8 cellular contexts compared by ENCODE assay signal in genomic region chr14:55071870-55072640, GRCh38. TPM values are rescaled to one million over a fixed set of nuclear protein-coding genes. Genes with fewer than 3 reads are reported as not detected.
DNase-seq lines count a peak whose midpoint lies in the region; ATAC-seq and TF ChIP-seq lines count a peak whose summit lies in the region.

No MANE protein-coding gene starts in this region.

- peaks cover 13% of the 10 kb centered on the region for H3K4me1 ChIP-seq in cardiac muscle cell (ENCODE audit: low read depth)

- DNase-seq in Daoy (ENCODE audit: low read depth) (peak; percentile 60), cardiac muscle cell (ENCODE audit: low read depth in 1 of 2, low spot score in 1 of 2) (peak in 1 of 2 donors; percentile 73), skeletal muscle cell (ENCODE audit: low read depth) (peak; percentile 60), progenitor cell of endocrine pancreas (ENCODE audit: low spot score, unreplicated experiment) (no peak), posterior vena cava (ENCODE audit: low spot score) (no peak)
- peak in 1 of 2 donors; percentile 39 for DNase-seq in activated naive CD4-positive, alpha-beta T cell treated with anti-CD3 and anti-CD28 coated beads, Interleukin-2, amount 50 U/mL, for 72 hours (ENCODE audit: low spot score in 2 of 2)

- peaks cover 0 to 7% of the 10 kb centered on the region in 2 donors for H3K36me3 Mint-ChIP-seq in activated naive CD4-positive, alpha-beta T cell treated with anti-CD3 and anti-CD28 coated beads, Interleukin-2, amount 50 U/mL, for 72 hours
- H3K36me3 Mint-ChIP-seq in progenitor cell of endocrine pancreas (ENCODE audit: insufficient read depth), result peaks cover 5% of the 10 kb centered on the region

- peak overlapping the region; percentile 89 to 91 for H3K27ac Mint-ChIP-seq in activated naive CD4-positive, alpha-beta T cell treated with anti-CD3 and anti-CD28 coated beads, Interleukin-2, amount 50 U/mL, for 72 hours
- no peak overlapping the region for H3K27ac Mint-ChIP-seq in progenitor cell of endocrine pancreas

- H3K4me3 Mint-ChIP-seq in progenitor cell of endocrine pancreas (ENCODE audit: low read depth), result no peak overlapping the region

- intact Hi-C loops in posterior vena cava (cut with DNase I), result no loop called here

- no peaks in the 10 kb centered on the region for H3K27me3 ChIP-seq in cardiac muscle cell

- H3K27ac ChIP-seq in cardiac muscle cell, result peak overlapping the region; percentile 16

- no peaks in the 10 kb centered on the region for H3K9me3 Mint-ChIP-seq in activated naive CD4-positive, alpha-beta T cell treated with anti-CD3 and anti-CD28 coated beads, Interleukin-2, amount 50 U/mL, for 72 hours
- no peaks in the 10 kb centered on the region for H3K9me3 Mint-ChIP-seq in progenitor cell of endocrine pancreas (ENCODE audit: low read depth)

- no peaks in the 10 kb centered on the region for H3K27me3 Mint-ChIP-seq in progenitor cell of endocrine pancreas

- TF ChIP-seq CTCF in cardiac muscle cell (IDR thresholded peaks at IDR 0.05; ENCODE audit: low read depth, low read length), result no peak
- TF ChIP-seq CTCF in progenitor cell of endocrine pancreas (IDR thresholded peaks at IDR 0.05; ENCODE audit: unreplicated experiment), result no peak

- no peaks in the 10 kb centered on the region for H3K9me3 ChIP-seq in cardiac muscle cell (ENCODE audit: low read depth)

- ATAC-seq in GM19463 (IDR thresholded peaks at IDR 0.05; ENCODE audit: unreplicated experiment) (peak; percentile 53), HG03571 (IDR thresholded peaks at IDR 0.05; ENCODE audit: unreplicated experiment) (peak; percentile 51)
- ATAC-seq in activated naive CD4-positive, alpha-beta T cell treated with anti-CD3 and anti-CD28 coated beads, Interleukin-2, amount 50 U/mL, for 72 hours, result peak; percentile 91 to 95

- H3K4me1 Mint-ChIP-seq in progenitor cell of endocrine pancreas (ENCODE audit: low read depth), result peaks cover 3% of the 10 kb centered on the region

- no peaks in the 10 kb centered on the region for H3K36me3 ChIP-seq in cardiac muscle cell

- H3K4me3 ChIP-seq in cardiac muscle cell (no peak overlapping the region), skeletal muscle cell (ENCODE audit: low read depth, low read length) (no peak overlapping the region)

RNA-seq across cellular contexts. Expression of gene MAPK1IP1L, which starts 20.6 kb away (rescaled TPM):
- total RNA-seq in Daoy (2014; rRNA removed; shearing (Covaris generic)), result 69.4 and 108 TPM in 2 replicates
- 100 to 1,000 TPM in 1 of 2 donors, 10 to 100 TPM in 1; 66.5 to 101 TPM for total RNA-seq in activated naive CD4-positive, alpha-beta T cell treated with anti-CD3 and anti-CD28 coated beads, Interleukin-2, amount 50 U/mL, for 72 hours
- total RNA-seq in cardiac muscle cell (79.6 and 83.5 TPM in 2 replicates), progenitor cell of endocrine pancreas (139 and 140 TPM in 2 replicates), posterior vena cava (10 to 100 TPM; 90.2 to 97.5 TPM)
- 97.7 and 104 TPM in 2 replicates for polyA plus RNA-seq in cardiac muscle cell

RNA-seq across cellular contexts. Expression of gene SOCS4, which starts 45.0 kb away (rescaled TPM):
- 18.9 and 21.2 TPM in 2 replicates for total RNA-seq in Daoy (2014; rRNA removed; shearing (Covaris generic))
- 10 to 100 TPM; 26.6 to 33.7 TPM for total RNA-seq in activated naive CD4-positive, alpha-beta T cell treated with anti-CD3 and anti-CD28 coated beads, Interleukin-2, amount 50 U/mL, for 72 hours
- total RNA-seq in cardiac muscle cell (6.0 and 8.5 TPM in 2 replicates), progenitor cell of endocrine pancreas (23.7 and 25.0 TPM in 2 replicates), posterior vena cava (10 to 100 TPM; 34.3 to 48.1 TPM)
- polyA plus RNA-seq in cardiac muscle cell, result 6.5 and 8.4 TPM in 2 replicates

RNA-seq across cellular contexts. Expression of gene WDHD1, which starts 45.2 kb away (rescaled TPM):
- 31.0 and 32.5 TPM in 2 replicates for total RNA-seq in Daoy (2014; rRNA removed; shearing (Covaris generic))
- 10 to 100 TPM; 60.7 to 64.8 TPM for total RNA-seq in activated naive CD4-positive, alpha-beta T cell treated with anti-CD3 and anti-CD28 coated beads, Interleukin-2, amount 50 U/mL, for 72 hours
- 4.9 and 5.4 TPM in 2 replicates for total RNA-seq in cardiac muscle cell
- 7.4 and 8.4 TPM in 2 replicates for polyA plus RNA-seq in cardiac muscle cell
- total RNA-seq in progenitor cell of endocrine pancreas, result 30.9 and 31.4 TPM in 2 replicates
- 1 to 10 TPM; 3.0 to 4.5 TPM for total RNA-seq in posterior vena cava

RNA-seq across cellular contexts. Expression of gene LGALS3, which starts 57.0 kb away (rescaled TPM):
- 86.6 and 88.5 TPM in 2 replicates for total RNA-seq in Daoy (2014; rRNA removed; shearing (Covaris generic))
- total RNA-seq in activated naive CD4-positive, alpha-beta T cell treated with anti-CD3 and anti-CD28 coated beads, Interleukin-2, amount 50 U/mL, for 72 hours, result 1 to 10 TPM; 1.6 to 8.9 TPM
- total RNA-seq in cardiac muscle cell (33.2 and 51.8 TPM in 2 replicates), progenitor cell of endocrine pancreas (27.0 and 49.3 TPM in 2 replicates), posterior vena cava (100 to 1,000 TPM; 148 to 189 TPM)
- 55.3 and 60.3 TPM in 2 replicates for polyA plus RNA-seq in cardiac muscle cell

Comparison
In these comparisons a context has a peak if more than half of its experiments do, and no peak if none do; other contexts are left out.
1. DNase-seq: peak in Daoy (single experiment) and skeletal muscle cell (single experiment); none in progenitor cell of endocrine pancreas (single experiment) and posterior vena cava (single experiment).
2. Peak in every context shown above with its lines, with median percentiles within 50 percentile points of each other: ATAC-seq.